In the genomic region with DNA sequence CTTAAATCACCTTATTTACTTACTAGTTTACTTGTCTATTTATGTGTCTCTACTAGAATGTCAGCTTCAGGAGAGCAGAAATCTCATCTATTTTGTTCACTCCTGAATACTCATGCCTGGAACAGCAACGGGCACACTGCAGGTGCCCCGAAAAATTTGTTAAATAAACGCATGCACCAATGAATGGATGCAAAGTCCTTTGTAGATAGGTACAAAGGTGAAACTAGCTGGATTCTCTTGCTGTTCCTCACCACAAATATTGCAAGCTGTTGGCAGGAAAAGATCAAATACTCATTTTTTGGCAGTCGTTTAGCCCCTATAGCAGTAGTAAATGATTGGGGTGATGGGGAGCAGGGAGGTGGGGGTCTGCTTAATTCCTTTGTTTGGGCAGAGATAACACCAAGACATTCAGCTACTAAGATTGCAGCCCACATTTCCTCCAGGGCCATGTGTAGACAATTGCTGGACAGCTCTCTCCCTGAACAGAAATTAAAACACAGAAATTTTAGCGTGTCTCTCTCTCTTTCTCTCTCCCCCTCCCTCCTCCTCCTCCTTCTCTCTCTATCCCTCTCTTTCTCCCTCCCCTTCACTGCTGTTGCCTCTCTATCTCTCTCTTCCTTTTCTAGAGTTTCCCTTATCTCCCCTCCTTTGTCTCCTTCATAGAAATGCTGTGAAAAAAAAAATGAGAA, we compare ENCODE assay signal across 1 cellular context.
TF ChIP-seq lines count a peak whose summit lies in the region.

No MANE protein-coding gene starts in this region.

TF ChIP-seq in HCT116, 20 proteins besides CTCF, POLR2A, EP300 and RAD21:
- TF ChIP-seq FOSL1 (IDR thresholded peaks at IDR 0.05; ENCODE audit: low read depth): no peak
- TF ChIP-seq, protein P1, sequence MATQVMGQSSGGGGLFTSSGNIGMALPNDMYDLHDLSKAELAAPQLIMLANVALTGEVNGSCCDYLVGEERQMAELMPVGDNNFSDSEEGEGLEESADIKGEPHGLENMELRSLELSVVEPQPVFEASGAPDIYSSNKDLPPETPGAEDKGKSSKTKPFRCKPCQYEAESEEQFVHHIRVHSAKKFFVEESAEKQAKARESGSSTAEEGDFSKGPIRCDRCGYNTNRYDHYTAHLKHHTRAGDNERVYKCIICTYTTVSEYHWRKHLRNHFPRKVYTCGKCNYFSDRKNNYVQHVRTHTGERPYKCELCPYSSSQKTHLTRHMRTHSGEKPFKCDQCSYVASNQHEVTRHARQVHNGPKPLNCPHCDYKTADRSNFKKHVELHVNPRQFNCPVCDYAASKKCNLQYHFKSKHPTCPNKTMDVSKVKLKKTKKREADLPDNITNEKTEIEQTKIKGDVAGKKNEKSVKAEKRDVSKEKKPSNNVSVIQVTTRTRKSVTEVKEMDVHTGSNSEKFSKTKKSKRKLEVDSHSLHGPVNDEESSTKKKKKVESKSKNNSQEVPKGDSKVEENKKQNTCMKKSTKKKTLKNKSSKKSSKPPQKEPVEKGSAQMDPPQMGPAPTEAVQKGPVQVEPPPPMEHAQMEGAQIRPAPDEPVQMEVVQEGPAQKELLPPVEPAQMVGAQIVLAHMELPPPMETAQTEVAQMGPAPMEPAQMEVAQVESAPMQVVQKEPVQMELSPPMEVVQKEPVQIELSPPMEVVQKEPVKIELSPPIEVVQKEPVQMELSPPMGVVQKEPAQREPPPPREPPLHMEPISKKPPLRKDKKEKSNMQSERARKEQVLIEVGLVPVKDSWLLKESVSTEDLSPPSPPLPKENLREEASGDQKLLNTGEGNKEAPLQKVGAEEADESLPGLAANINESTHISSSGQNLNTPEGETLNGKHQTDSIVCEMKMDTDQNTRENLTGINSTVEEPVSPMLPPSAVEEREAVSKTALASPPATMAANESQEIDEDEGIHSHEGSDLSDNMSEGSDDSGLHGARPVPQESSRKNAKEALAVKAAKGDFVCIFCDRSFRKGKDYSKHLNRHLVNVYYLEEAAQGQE (IDR thresholded peaks at IDR 0.05; ENCODE audit: low read depth): peak; percentile 56
